In the genomic region with DNA sequence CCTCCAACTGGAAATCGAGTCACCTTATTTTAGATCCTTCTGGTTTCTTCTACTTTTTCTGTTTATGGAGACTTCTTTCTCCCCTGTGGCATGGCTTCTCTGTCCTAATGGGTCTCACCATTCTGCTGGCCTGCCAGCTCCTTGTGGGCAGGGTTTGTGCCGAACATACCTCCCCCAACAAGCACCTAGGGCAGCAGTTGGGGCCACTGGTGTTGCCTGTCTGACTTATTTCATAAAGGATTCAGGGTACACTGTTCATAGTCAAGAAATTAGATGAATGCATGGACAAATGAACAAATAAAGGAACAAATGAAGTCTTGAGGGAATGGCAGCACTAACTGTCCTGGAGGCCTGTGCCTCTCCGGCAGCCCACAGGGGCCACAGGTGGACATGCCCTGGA, we compare ENCODE assay signal across 5 cellular contexts.
"Had no signal": no experiment of that assay in that cellular context is flagged by ENCODE, and none has a peak within 500 bp of the region (broad histone marks: within the 10 kb centered on the region; RNA-seq: fewer than 3 reads in every experiment).

No MANE protein-coding gene starts in this region.

- H3K36me3 Mint-ChIP-seq: IgD-negative memory B cell had no signal

- H3K36me3 ChIP-seq: HAP-1 had no signal

- H3K4me3 Mint-ChIP-seq: GM23338, HFFc6, IgD-negative memory B cell had no signal

- H3K27me3 Mint-ChIP-seq: IgD-negative memory B cell had no signal

- H3K9me3 ChIP-seq: HAP-1 had no signal

- H3K27ac Mint-ChIP-seq: GM23338, HFFc6, IgD-negative memory B cell had no signal

- DNase-seq: HFFc6 had no signal

- H3K4me3 ChIP-seq: GM23338, HAP-1 had no signal

- H3K4me1 ChIP-seq: HAP-1 had no signal

- H3K27ac ChIP-seq: HL-60 had no signal

- H3K4me1 Mint-ChIP-seq: GM23338, IgD-negative memory B cell had no signal

- H3K9me3 Mint-ChIP-seq: GM23338, HFFc6 had no signal
